ENCODE assay signal across 28 cellular contexts in genomic region chr14:100203146-100203545, GRCh38. TPM values are rescaled to one million over a fixed set of nuclear protein-coding genes. Genes with fewer than 3 reads are reported as not detected.
"Had no signal": no experiment of that assay in that cellular context is flagged by ENCODE, and none has a peak within 500 bp of the region (broad histone marks: within the 10 kb centered on the region; RNA-seq: fewer than 3 reads in every experiment).

No MANE protein-coding gene starts in this region.

- H3K9me3 ChIP-seq: lower lobe of right lung, pancreas, prostate gland, suprapubic skin, thoracic aorta, tibial artery, upper lobe of right lung had no signal

- H3K4me1 ChIP-seq: prostate gland, upper lobe of right lung had no signal

- H3K79me2 ChIP-seq: hepatocyte had no signal

- H2AFZ ChIP-seq: hepatocyte had no signal

- H3K27me3 ChIP-seq: hepatocyte, pancreas, suprapubic skin, tibial artery, upper lobe of right lung had no signal

- H3K36me3 ChIP-seq: lower lobe of right lung, pancreas, prostate gland, suprapubic skin, thoracic aorta, tibial artery, upper lobe of right lung had no signal

- ATAC-seq: left cardiac atrium; left lobe of liver; naive thymus-derived CD8-positive, alpha-beta T cell; right cardiac atrium; sciatic nerve; stimulated activated effector memory CD8-positive, alpha-beta T cell treated with anti-CD3 and anti-CD28 coated beads, Interleukin-12 subunit alpha, Interleukin-12 subunit beta, amount 100 ng/mL, for 72 hours; upper lobe of right lung had no signal

- FAIRE-seq: keratinocyte, pancreas, urothelium cell line had no signal

- H3K4me2 ChIP-seq: hepatocyte had no signal

- H3K4me3 ChIP-seq: hepatocyte, lower lobe of right lung, pancreas, prostate gland, skin epidermis, suprapubic skin, thoracic aorta, tibial artery, upper lobe of right lung had no signal

- H3K27ac ChIP-seq: hepatocyte, prostate gland, skin epidermis, suprapubic skin, thoracic aorta, tibial artery, upper lobe of right lung had no signal

- DNase-seq: kidney glomerular epithelial cell; left cardiac atrium; lower lobe of right lung; mammary epithelial cell; mesenchymal stem cell; naive thymus-derived CD8-positive, alpha-beta T cell; nucleus accumbens; pancreas; posterior cingulate gyrus; retina; stimulated activated CD4-positive, alpha-beta T cell treated with anti-CD3 and anti-CD28 coated beads, Interleukin-12 subunit alpha, Interleukin-12 subunit beta, amount 100 ng/mL, for 4 hours; stimulated activated CD4-positive, alpha-beta T cell treated with anti-CD3 and anti-CD28 coated beads, Interleukin-15, amount 100 ng/mL, for 24 hours; stimulated activated CD4-positive, alpha-beta T cell treated with anti-CD3 and anti-CD28 coated beads, Interleukin-4, amount 100 ng/mL, for 24 hours; stimulated activated naive CD4-positive, alpha-beta T cell; tibial artery; upper lobe of right lung had no signal

RNA-seq across cellular contexts. Expression of gene DEGS2, which starts 43.7 kb away (rescaled TPM):
- total RNA-seq: neural crest cell had no signal
